Comparison of ENCODE assay signal across 8 cellular contexts in genomic region chr4:7844247-7844991, GRCh38.
DNase-seq lines count a peak whose midpoint lies in the region; ATAC-seq and TF ChIP-seq lines count a peak whose summit lies in the region.

No MANE protein-coding gene starts in this region.

- no peaks in the 10 kb centered on the region for H3K36me3 Mint-ChIP-seq in activated naive CD8-positive, alpha-beta T cell treated with anti-CD3 and anti-CD28 coated beads, Interleukin-2, amount 50 U/mL, for 24 hours (ENCODE audit: low read depth)

- no peak overlapping the region for H2AFZ ChIP-seq in SU-DHL-6 (ENCODE audit: low read depth, low read length, severe bottlenecking)

- H3F3A ChIP-seq in SU-DHL-6 (ENCODE audit: insufficient read depth), result no peaks in the 10 kb centered on the region

- no peak overlapping the region for H3K4me3 Mint-ChIP-seq in activated naive CD8-positive, alpha-beta T cell treated with anti-CD3 and anti-CD28 coated beads, Interleukin-2, amount 50 U/mL, for 24 hours

- H3K27me3 ChIP-seq in SU-DHL-6 (ENCODE audit: low read length) (no peaks in the 10 kb centered on the region; the same call in 1 of the 2 replicates), right cardiac atrium (ENCODE audit: control insufficient read depth, insufficient read depth) (no peaks in the 10 kb centered on the region), skeletal muscle tissue (ENCODE audit: control insufficient read depth in 3 of 3, insufficient read depth in 3 of 3, low read length in 3 of 3) (no peaks in the 10 kb centered on the region)

- peaks cover 17% of the 10 kb centered on the region for H3K4me1 Mint-ChIP-seq in activated naive CD8-positive, alpha-beta T cell treated with anti-CD3 and anti-CD28 coated beads, Interleukin-2, amount 50 U/mL, for 24 hours

- 50% methylated on average over 19 of the region's 19 CpGs for WGBS in right cardiac atrium

- H3K79me2 ChIP-seq in SU-DHL-6 (ENCODE audit: insufficient read depth, low read length), result no peaks in the 10 kb centered on the region

- no peak overlapping the region for H3K4me2 ChIP-seq in SU-DHL-6 (ENCODE audit: low read depth, low read length, poor library complexity, severe bottlenecking)

- H3K27ac Mint-ChIP-seq in activated naive CD8-positive, alpha-beta T cell treated with anti-CD3 and anti-CD28 coated beads, Interleukin-2, amount 50 U/mL, for 24 hours, result no peak overlapping the region

- no peak overlapping the region for H3K27ac ChIP-seq in SU-DHL-6 (ENCODE audit: low read depth, low read length)
- H3K27ac ChIP-seq in right cardiac atrium (ENCODE audit: low read length), result no peak overlapping the region
- H3K27ac ChIP-seq in skeletal muscle tissue (ENCODE audit: low read depth, low read length), result peak overlapping the region; percentile 58

- no peak overlapping the region for H3K9ac ChIP-seq in SU-DHL-6 (ENCODE audit: low read length)
- no peak overlapping the region for H3K9ac ChIP-seq in skeletal muscle tissue (ENCODE audit: low read depth in 1 of 3, low read length in 3 of 3)

- no peaks in the 10 kb centered on the region for H3K27me3 Mint-ChIP-seq in activated naive CD8-positive, alpha-beta T cell treated with anti-CD3 and anti-CD28 coated beads, Interleukin-2, amount 50 U/mL, for 24 hours

- H3K36me3 ChIP-seq in SU-DHL-6 (ENCODE audit: low read length) (no peaks in the 10 kb centered on the region), skeletal muscle tissue (ENCODE audit: control insufficient read depth in 3 of 3, insufficient read depth in 3 of 3, low read length in 3 of 3) (peaks cover 0 to 4% (median 2%) of the 10 kb centered on the region in 3 donors)

- H3K9me3 ChIP-seq in SU-DHL-6 (ENCODE audit: insufficient read depth, low read length), result no peaks in the 10 kb centered on the region
- H3K9me3 ChIP-seq in right cardiac atrium (ENCODE audit: control insufficient read depth, low read length), result no peaks in the 10 kb centered on the region
- no peaks in the 10 kb centered on the region for H3K9me3 ChIP-seq in skeletal muscle tissue (ENCODE audit: control insufficient read depth in 3 of 3, low read length in 3 of 3)

- H3K9me3 Mint-ChIP-seq in activated naive CD8-positive, alpha-beta T cell treated with anti-CD3 and anti-CD28 coated beads, Interleukin-2, amount 50 U/mL, for 24 hours, result no peaks in the 10 kb centered on the region

- H4K20me1 ChIP-seq in SU-DHL-6 (ENCODE audit: low read depth, low read length), result no peaks in the 10 kb centered on the region

- H3K4me1 ChIP-seq in right cardiac atrium (ENCODE audit: control insufficient read depth, insufficient read depth, low read length) (peaks cover 9% of the 10 kb centered on the region), skeletal muscle tissue (ENCODE audit: control insufficient read depth in 3 of 3, insufficient read depth in 3 of 3, low read length in 3 of 3) (peaks cover 15% of the 10 kb centered on the region in 3 donors)

- no peaks in the 10 kb centered on the region for H3K9me2 ChIP-seq in SU-DHL-6 (replicated peaks; ENCODE audit: insufficient read depth, low read length)

- ATAC-seq in HG03520 (IDR thresholded peaks at IDR 0.05; ENCODE audit: unreplicated experiment), result peak; percentile 75
- peak; percentile 89 for ATAC-seq in activated naive CD8-positive, alpha-beta T cell treated with anti-CD3 and anti-CD28 coated beads, Interleukin-2, amount 50 U/mL, for 24 hours
- ATAC-seq in right cardiac atrium, result peak; percentile 66 to 72
- ATAC-seq in HG03025 (IDR thresholded peaks at IDR 0.05; ENCODE audit: low FRiP score, unreplicated experiment), result no peak

- intact Hi-C loops in right cardiac atrium (cut with DNase I), result loop anchor here in 2 of 4 donors (5.0 kb wide), 1 partner anchor 37 kb away; no protein-coding TSS in a partner anchor

- peak; percentile 38 for TF ChIP-seq CTCF in SU-DHL-6 (IDR thresholded peaks at IDR 0.05; ENCODE audit: insufficient read depth, low read length, poor library complexity, severe bottlenecking)

- no peak overlapping the region for H3K4me3 ChIP-seq in SU-DHL-6 (ENCODE audit: insufficient read depth, low read length, poor library complexity, severe bottlenecking)
- no peak overlapping the region for H3K4me3 ChIP-seq in right cardiac atrium (ENCODE audit: low read length)
- no peak overlapping the region for H3K4me3 ChIP-seq in skeletal muscle tissue (ENCODE audit: low read length in 3 of 3)

- DNase-seq in NCI-H1436 (lab: John Stamatoyannopoulos, UW), result peak; percentile 0
- no peak for DNase-seq in NCI-H1436 treated with DMSO at 0.1 percent for 48 hours (lab: John Stamatoyannopoulos, UW)
- DNase-seq in activated naive CD8-positive, alpha-beta T cell treated with anti-CD3 and anti-CD28 coated beads, Interleukin-2, amount 50 U/mL, for 24 hours, result peak; percentile 80
- peak; percentile 87 to 94 (median 91) for DNase-seq in right cardiac atrium
